1 cellular context compared by ENCODE assay signal in the genomic region with DNA sequence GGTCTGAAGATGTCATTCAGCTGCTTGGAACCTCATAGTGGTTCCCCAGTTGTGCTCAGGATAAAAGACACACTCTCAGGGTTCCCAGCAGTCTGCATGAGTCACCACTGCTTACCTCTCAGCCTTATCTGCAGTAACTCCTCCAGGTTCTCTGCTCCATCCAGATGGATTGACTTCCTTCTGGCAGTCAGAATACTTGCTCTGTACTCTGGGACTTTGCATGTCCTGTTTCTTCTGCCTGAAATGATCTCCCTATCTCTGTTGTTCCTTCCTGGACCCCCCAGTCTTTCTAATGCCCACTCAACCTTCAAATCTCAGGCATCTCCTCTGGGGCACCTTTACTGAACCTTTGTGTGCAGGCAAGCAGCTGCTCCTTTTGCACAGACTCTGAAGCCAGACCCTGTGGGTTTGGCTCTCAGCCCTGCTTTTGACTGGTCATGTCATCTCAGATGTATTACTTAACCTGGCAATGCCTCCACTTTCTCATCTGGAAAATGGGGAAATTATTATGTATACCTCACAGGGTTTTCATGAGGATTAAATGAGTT.
TF ChIP-seq lines count a peak whose summit lies in the region.

No MANE protein-coding gene starts in this region.

TF ChIP-seq in K562, 482 proteins besides CTCF, POLR2A, EP300 and RAD21 (continued from another document and continues in another):
- 0 out of 2 replicates have a peak, but pooled peaks have one; percentile 57 for TF ChIP-seq MBD2 (IDR thresholded peaks at IDR 0.05; ENCODE audit: borderline replicate concordance, low read depth)
- TF ChIP-seq HNRNPL (IDR thresholded peaks at IDR 0.05; ENCODE audit: low read depth, low read length) = no peak
- no peak for TF ChIP-seq PTRF (tag; IDR thresholded peaks at IDR 0.05)
- peak; percentile 90 for TF ChIP-seq MTA1 (IDR thresholded peaks at IDR 0.05; ENCODE audit: borderline replicate concordance)
- TF ChIP-seq ATF7 (IDR thresholded peaks at IDR 0.05) = peak; percentile 89
- no peak for TF ChIP-seq ZNF24 (IDR thresholded peaks at IDR 0.05)
- TF ChIP-seq TCF15 (CRISPR knock-in tag; IDR thresholded peaks at IDR 0.05) = 0 out of 2 replicates have a peak, but pooled peaks have one; percentile 45
- TF ChIP-seq KLF10 (CRISPR knock-in tag; IDR thresholded peaks at IDR 0.05) = no peak
- peak; percentile 91 for TF ChIP-seq NEUROD1 (IDR thresholded peaks at IDR 0.05; ENCODE audit: borderline replicate concordance, low read depth, low read length, partially characterized antibody)
- peak; percentile 68 for TF ChIP-seq PML (IDR thresholded peaks at IDR 0.05; ENCODE audit: low read length)
- TF ChIP-seq KDM4B (IDR thresholded peaks at IDR 0.05; ENCODE audit: borderline replicate concordance in 2 of 2, low read depth in 1 of 2) = no peak
- no peak for TF ChIP-seq ILF3 (IDR thresholded peaks at IDR 0.05; ENCODE audit: borderline replicate concordance)
- TF ChIP-seq TAF9B (IDR thresholded peaks at IDR 0.05; ENCODE audit: partially characterized antibody) = no peak
- peak in 1 of 2 experiments; percentile 69; a peak in 1 of 3 replicates for TF ChIP-seq CBX3 (IDR thresholded peaks at IDR 0.05; ENCODE audit: borderline replicate concordance in 1 of 2, low read length in 2 of 2)
- TF ChIP-seq SMARCB1 (IDR thresholded peaks at IDR 0.05; ENCODE audit: insufficient read length, low read depth) = peak; percentile 77
- peak; percentile 86 for TF ChIP-seq ZBTB2 (IDR thresholded peaks at IDR 0.05)
- no peak for TF ChIP-seq ZNF408 (CRISPR knock-in tag; IDR thresholded peaks at IDR 0.05; ENCODE audit: low read depth)
- TF ChIP-seq, protein P1, sequence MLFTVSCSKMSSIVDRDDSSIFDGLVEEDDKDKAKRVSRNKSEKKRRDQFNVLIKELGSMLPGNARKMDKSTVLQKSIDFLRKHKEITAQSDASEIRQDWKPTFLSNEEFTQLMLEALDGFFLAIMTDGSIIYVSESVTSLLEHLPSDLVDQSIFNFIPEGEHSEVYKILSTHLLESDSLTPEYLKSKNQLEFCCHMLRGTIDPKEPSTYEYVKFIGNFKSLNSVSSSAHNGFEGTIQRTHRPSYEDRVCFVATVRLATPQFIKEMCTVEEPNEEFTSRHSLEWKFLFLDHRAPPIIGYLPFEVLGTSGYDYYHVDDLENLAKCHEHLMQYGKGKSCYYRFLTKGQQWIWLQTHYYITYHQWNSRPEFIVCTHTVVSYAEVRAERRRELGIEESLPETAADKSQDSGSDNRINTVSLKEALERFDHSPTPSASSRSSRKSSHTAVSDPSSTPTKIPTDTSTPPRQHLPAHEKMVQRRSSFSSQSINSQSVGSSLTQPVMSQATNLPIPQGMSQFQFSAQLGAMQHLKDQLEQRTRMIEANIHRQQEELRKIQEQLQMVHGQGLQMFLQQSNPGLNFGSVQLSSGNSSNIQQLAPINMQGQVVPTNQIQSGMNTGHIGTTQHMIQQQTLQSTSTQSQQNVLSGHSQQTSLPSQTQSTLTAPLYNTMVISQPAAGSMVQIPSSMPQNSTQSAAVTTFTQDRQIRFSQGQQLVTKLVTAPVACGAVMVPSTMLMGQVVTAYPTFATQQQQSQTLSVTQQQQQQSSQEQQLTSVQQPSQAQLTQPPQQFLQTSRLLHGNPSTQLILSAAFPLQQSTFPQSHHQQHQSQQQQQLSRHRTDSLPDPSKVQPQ (CRISPR knock-in tag; IDR thresholded peaks at IDR 0.05; ENCODE audit: borderline replicate concordance) = no peak
- no peak for TF ChIP-seq ZNF780A (CRISPR knock-in tag; IDR thresholded peaks at IDR 0.05)
- no peak for TF ChIP-seq ZNF407 (IDR thresholded peaks at IDR 0.05; ENCODE audit: low read depth)
- TF ChIP-seq HCFC1 (IDR thresholded peaks at IDR 0.05; ENCODE audit: low read depth, low read length) = no peak
- TF ChIP-seq JUN (IDR thresholded peaks at IDR 0.05; ENCODE audit: borderline replicate concordance, low read depth, low read length) = peak; percentile 98
- TF ChIP-seq JUN (CRISPR knock-in tag; IDR thresholded peaks at IDR 0.05; ENCODE audit: borderline replicate concordance) = no peak
- no peak for TF ChIP-seq MAFG (tag; conservative IDR thresholded peaks at IDR 0.05)
- no peak for TF ChIP-seq USF1 (CRISPR knock-in tag; IDR thresholded peaks at IDR 0.05)
- TF ChIP-seq ATF4 (CRISPR knock-in tag; IDR thresholded peaks at IDR 0.05) = no peak
- TF ChIP-seq, protein P2, sequence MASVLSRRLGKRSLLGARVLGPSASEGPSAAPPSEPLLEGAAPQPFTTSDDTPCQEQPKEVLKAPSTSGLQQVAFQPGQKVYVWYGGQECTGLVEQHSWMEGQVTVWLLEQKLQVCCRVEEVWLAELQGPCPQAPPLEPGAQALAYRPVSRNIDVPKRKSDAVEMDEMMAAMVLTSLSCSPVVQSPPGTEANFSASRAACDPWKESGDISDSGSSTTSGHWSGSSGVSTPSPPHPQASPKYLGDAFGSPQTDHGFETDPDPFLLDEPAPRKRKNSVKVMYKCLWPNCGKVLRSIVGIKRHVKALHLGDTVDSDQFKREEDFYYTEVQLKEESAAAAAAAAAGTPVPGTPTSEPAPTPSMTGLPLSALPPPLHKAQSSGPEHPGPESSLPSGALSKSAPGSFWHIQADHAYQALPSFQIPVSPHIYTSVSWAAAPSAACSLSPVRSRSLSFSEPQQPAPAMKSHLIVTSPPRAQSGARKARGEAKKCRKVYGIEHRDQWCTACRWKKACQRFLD (CRISPR knock-in tag; IDR thresholded peaks at IDR 0.05) = peak; percentile 92
- no peak for TF ChIP-seq ZNF3 (CRISPR knock-in tag; IDR thresholded peaks at IDR 0.05)
- no peak for TF ChIP-seq BMI1 (IDR thresholded peaks at IDR 0.05; ENCODE audit: low read length)
- TF ChIP-seq, protein P3, sequence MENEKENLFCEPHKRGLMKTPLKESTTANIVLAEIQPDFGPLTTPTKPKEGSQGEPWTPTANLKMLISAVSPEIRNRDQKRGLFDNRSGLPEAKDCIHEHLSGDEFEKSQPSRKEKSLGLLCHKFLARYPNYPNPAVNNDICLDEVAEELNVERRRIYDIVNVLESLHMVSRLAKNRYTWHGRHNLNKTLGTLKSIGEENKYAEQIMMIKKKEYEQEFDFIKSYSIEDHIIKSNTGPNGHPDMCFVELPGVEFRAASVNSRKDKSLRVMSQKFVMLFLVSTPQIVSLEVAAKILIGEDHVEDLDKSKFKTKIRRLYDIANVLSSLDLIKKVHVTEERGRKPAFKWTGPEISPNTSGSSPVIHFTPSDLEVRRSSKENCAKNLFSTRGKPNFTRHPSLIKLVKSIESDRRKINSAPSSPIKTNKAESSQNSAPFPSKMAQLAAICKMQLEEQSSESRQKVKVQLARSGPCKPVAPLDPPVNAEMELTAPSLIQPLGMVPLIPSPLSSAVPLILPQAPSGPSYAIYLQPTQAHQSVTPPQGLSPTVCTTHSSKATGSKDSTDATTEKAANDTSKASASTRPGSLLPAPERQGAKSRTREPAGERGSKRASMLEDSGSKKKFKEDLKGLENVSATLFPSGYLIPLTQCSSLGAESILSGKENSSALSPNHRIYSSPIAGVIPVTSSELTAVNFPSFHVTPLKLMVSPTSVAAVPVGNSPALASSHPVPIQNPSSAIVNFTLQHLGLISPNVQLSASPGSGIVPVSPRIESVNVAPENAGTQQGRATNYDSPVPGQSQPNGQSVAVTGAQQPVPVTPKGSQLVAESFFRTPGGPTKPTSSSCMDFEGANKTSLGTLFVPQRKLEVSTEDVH (IDR thresholded peaks at IDR 0.05; ENCODE audit: low read depth, partially characterized antibody) = peak; percentile 78
- TF ChIP-seq KLF16 (IDR thresholded peaks at IDR 0.05) = peak; percentile 85
- TF ChIP-seq STAT5B (CRISPR knock-in tag; IDR thresholded peaks at IDR 0.05) = no peak
- peak; percentile 78 for TF ChIP-seq ZNF589 (CRISPR knock-in tag; IDR thresholded peaks at IDR 0.05; ENCODE audit: low read depth)
- no peak for TF ChIP-seq IRF2 (CRISPR knock-in tag; IDR thresholded peaks at IDR 0.05)
- peak; percentile 78 for TF ChIP-seq LEF1 (IDR thresholded peaks at IDR 0.05)
- TF ChIP-seq, protein P4, sequence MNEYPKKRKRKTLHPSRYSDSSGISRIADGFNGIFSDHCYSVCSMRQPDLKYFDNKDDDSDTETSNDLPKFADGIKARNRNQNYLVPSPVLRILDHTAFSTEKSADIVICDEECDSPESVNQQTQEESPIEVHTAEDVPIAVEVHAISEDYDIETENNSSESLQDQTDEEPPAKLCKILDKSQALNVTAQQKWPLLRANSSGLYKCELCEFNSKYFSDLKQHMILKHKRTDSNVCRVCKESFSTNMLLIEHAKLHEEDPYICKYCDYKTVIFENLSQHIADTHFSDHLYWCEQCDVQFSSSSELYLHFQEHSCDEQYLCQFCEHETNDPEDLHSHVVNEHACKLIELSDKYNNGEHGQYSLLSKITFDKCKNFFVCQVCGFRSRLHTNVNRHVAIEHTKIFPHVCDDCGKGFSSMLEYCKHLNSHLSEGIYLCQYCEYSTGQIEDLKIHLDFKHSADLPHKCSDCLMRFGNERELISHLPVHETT (CRISPR knock-in tag; conservative IDR thresholded peaks at IDR 0.05 in 1 of 2, IDR thresholded peaks at IDR 0.05 in 1 of 2) = peak in 1 of 2 experiments; percentile 71; a peak in 2 of 4 replicates
- TF ChIP-seq MTA2 (IDR thresholded peaks at IDR 0.05; ENCODE audit: low read depth) = peak; percentile 73
- TF ChIP-seq GATAD2B (IDR thresholded peaks at IDR 0.05; ENCODE audit: borderline replicate concordance) = peak; percentile 84; the same call in 1 of the 2 replicates
- TF ChIP-seq LARP7 (IDR thresholded peaks at IDR 0.05) = no peak
